11 cellular contexts compared by ENCODE assay signal in the genomic region with DNA sequence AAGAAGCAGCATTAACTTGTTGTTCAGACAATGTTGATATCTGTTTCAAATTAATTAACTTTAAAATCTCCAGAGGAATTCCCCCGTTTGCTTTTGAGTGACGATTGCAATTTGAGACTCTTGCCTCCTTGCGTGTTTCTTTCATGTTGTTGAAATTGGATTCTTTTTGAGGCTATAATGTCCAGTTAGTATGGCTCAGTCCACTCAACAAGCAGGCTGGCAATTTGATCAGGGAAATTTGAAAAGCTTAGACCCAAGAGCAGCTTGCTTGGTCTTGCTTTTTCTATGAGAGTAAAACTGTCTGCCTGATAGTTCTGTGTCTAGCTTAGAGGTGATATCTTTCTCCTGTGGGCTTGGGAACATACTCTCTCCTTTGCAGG. TPM values are rescaled to one million over a fixed set of nuclear protein-coding genes. Genes with fewer than 3 reads are reported as not detected.
DNase-seq lines count a peak whose midpoint lies in the region; ATAC-seq and TF ChIP-seq lines count a peak whose summit lies in the region.
"Had no signal": no experiment of that assay in that cellular context is flagged by ENCODE, and none has a peak within 500 bp of the region (broad histone marks: within the 10 kb centered on the region; RNA-seq: fewer than 3 reads in every experiment).

No MANE protein-coding gene starts in this region.

- H3K4me1 Mint-ChIP-seq in activated naive CD4-positive, alpha-beta T cell treated with anti-CD3 and anti-CD28 coated beads, Interleukin-2, amount 50 U/mL, for 24 hours = peaks cover 78% of the 10 kb centered on the region
- H3K4me1 Mint-ChIP-seq in T-cell = peaks cover 72 to 83% (median 73%) of the 10 kb centered on the region in 3 donors
- peaks cover 56% of the 10 kb centered on the region for H3K4me1 Mint-ChIP-seq in stimulated activated memory B cell treated with anti-CD40 and anti-IgM and Interleukin-4, amounts not matched to agents 10 μg/mL and 1 μg/mL and 100 μg/mL, for 72 hours

- no peak for ATAC-seq in activated naive CD4-positive, alpha-beta T cell treated with anti-CD3 and anti-CD28 coated beads, Interleukin-2, amount 50 U/mL, for 72 hours
- ATAC-seq in T-cell (replicated peaks in 1 of 4) = no peak
- ATAC-seq in stimulated activated memory B cell treated with anti-CD40 and anti-IgM and Interleukin-4, amounts not matched to agents 10 μg/mL and 1 μg/mL and 100 μg/mL, for 72 hours = no peak
- ATAC-seq in GM18858 (IDR thresholded peaks at IDR 0.05; ENCODE audit: unreplicated experiment) = no peak
- ATAC-seq in upper lobe of left lung (ENCODE audit: low FRiP score in 2 of 2) = no peak

- peaks cover 24% of the 10 kb centered on the region for H3K4me1 ChIP-seq in hepatocyte (ENCODE audit: insufficient read depth)
- peaks cover 33 to 63% (median 40%) of the 10 kb centered on the region in 4 donors for H3K4me1 ChIP-seq in upper lobe of left lung

- DNase-seq in activated naive CD4-positive, alpha-beta T cell treated with anti-CD3 and anti-CD28 coated beads, Interleukin-2, amount 50 U/mL, for 72 hours (ENCODE audit: low spot score in 2 of 2) = no peak
- DNase-seq in T-cell (no peak), hepatocyte (ENCODE audit: low spot score) (no peak), upper lobe of left lung (no peak)
- DNase-seq in stimulated activated CD4-positive, alpha-beta T cell treated with anti-CD3 and anti-CD28 coated beads, Interleukin-4, amount 100 ng/mL, for 24 hours = no peak
- DNase-seq: NCI-H1930, SW 1271, uterus had no signal

- H3K79me2 ChIP-seq in hepatocyte = peaks cover 64% of the 10 kb centered on the region

- H3K9me3 ChIP-seq in hepatocyte (ENCODE audit: low read depth) (no peaks in the 10 kb centered on the region), upper lobe of left lung (no peaks in the 10 kb centered on the region)
- H3K9me3 ChIP-seq: uterus had no signal

- no peaks in the 10 kb centered on the region for H3K36me3 ChIP-seq in hepatocyte (replicated peaks; ENCODE audit: insufficient read depth, low read depth)
- H3K36me3 ChIP-seq in upper lobe of left lung = peaks cover 0 to 8% (median under 1%) of the 10 kb centered on the region in 4 donors
- H3K36me3 ChIP-seq: uterus had no signal

- H3K27me3 ChIP-seq in hepatocyte (no peaks in the 10 kb centered on the region), upper lobe of left lung (no peaks in the 10 kb centered on the region)
- H3K27me3 ChIP-seq: uterus had no signal

- no peaks in the 10 kb centered on the region for H3K9me3 Mint-ChIP-seq in activated naive CD4-positive, alpha-beta T cell treated with anti-CD3 and anti-CD28 coated beads, Interleukin-2, amount 50 U/mL, for 24 hours
- H3K9me3 Mint-ChIP-seq in activated naive CD4-positive, alpha-beta T cell treated with anti-CD3 and anti-CD28 coated beads, Interleukin-2, amount 50 U/mL, for 72 hours = no peaks in the 10 kb centered on the region
- no peaks in the 10 kb centered on the region for H3K9me3 Mint-ChIP-seq in T-cell
- H3K9me3 Mint-ChIP-seq in stimulated activated memory B cell treated with anti-CD40 and anti-IgM and Interleukin-4, amounts not matched to agents 10 μg/mL and 1 μg/mL and 100 μg/mL, for 72 hours = no peaks in the 10 kb centered on the region

- H3K4me3 ChIP-seq in hepatocyte (no peak overlapping the region), upper lobe of left lung (no peak overlapping the region)
- H3K4me3 ChIP-seq: uterus had no signal

- H3K36me3 Mint-ChIP-seq in activated naive CD4-positive, alpha-beta T cell treated with anti-CD3 and anti-CD28 coated beads, Interleukin-2, amount 50 U/mL, for 24 hours = peaks cover 5% of the 10 kb centered on the region
- H3K36me3 Mint-ChIP-seq in activated naive CD4-positive, alpha-beta T cell treated with anti-CD3 and anti-CD28 coated beads, Interleukin-2, amount 50 U/mL, for 72 hours = peaks cover 36 to 45% of the 10 kb centered on the region in 2 donors
- H3K36me3 Mint-ChIP-seq in T-cell = peaks cover 4% of the 10 kb centered on the region
- H3K36me3 Mint-ChIP-seq in stimulated activated memory B cell treated with anti-CD40 and anti-IgM and Interleukin-4, amounts not matched to agents 10 μg/mL and 1 μg/mL and 100 μg/mL, for 72 hours = peaks cover 4% of the 10 kb centered on the region

- CTCF ChIA-PET in T-cell (lab: Charles Lee) = no interaction called here

- WGBS in hepatocyte (ENCODE audit: low lambda C conversion rate, missing lambda C conversion rate) = 31% methylated on average over 3 of the region's 3 CpGs
- WGBS in upper lobe of left lung, 2 donors = 62 to 77% methylated on average over 3 of the region's 3 CpGs

- H3K4me2 ChIP-seq in hepatocyte = peak overlapping the region; percentile 94

- H3K9me2 ChIP-seq in hepatocyte (replicated peaks; ENCODE audit: insufficient read depth) = no peaks in the 10 kb centered on the region

- no peak overlapping the region for H3K27ac Mint-ChIP-seq in activated naive CD4-positive, alpha-beta T cell treated with anti-CD3 and anti-CD28 coated beads, Interleukin-2, amount 50 U/mL, for 24 hours
- peak overlapping the region in 1 of 2 donors; percentile 93 for H3K27ac Mint-ChIP-seq in activated naive CD4-positive, alpha-beta T cell treated with anti-CD3 and anti-CD28 coated beads, Interleukin-2, amount 50 U/mL, for 72 hours
- peak overlapping the region; percentile 71 to 87 for H3K27ac Mint-ChIP-seq in T-cell
- H3K27ac Mint-ChIP-seq in stimulated activated memory B cell treated with anti-CD40 and anti-IgM and Interleukin-4, amounts not matched to agents 10 μg/mL and 1 μg/mL and 100 μg/mL, for 72 hours = peak overlapping the region; percentile 81

- H3K4me3 Mint-ChIP-seq in activated naive CD4-positive, alpha-beta T cell treated with anti-CD3 and anti-CD28 coated beads, Interleukin-2, amount 50 U/mL, for 24 hours = peak overlapping the region; percentile 98
- H3K4me3 Mint-ChIP-seq in T-cell = peak overlapping the region; percentile 60 to 95 (median 85)
- peak overlapping the region; percentile 47 for H3K4me3 Mint-ChIP-seq in stimulated activated memory B cell treated with anti-CD40 and anti-IgM and Interleukin-4, amounts not matched to agents 10 μg/mL and 1 μg/mL and 100 μg/mL, for 72 hours

- POLR2A ChIA-PET in T-cell (lab: Charles Lee) = no interaction called here

- H4K20me1 ChIP-seq in hepatocyte (ENCODE audit: insufficient read depth, poor library complexity, severe bottlenecking) = peaks cover 47% of the 10 kb centered on the region

- no peaks in the 10 kb centered on the region for H3K27me3 Mint-ChIP-seq in activated naive CD4-positive, alpha-beta T cell treated with anti-CD3 and anti-CD28 coated beads, Interleukin-2, amount 50 U/mL, for 24 hours
- H3K27me3 Mint-ChIP-seq in T-cell = no peaks in the 10 kb centered on the region
- H3K27me3 Mint-ChIP-seq in stimulated activated memory B cell treated with anti-CD40 and anti-IgM and Interleukin-4, amounts not matched to agents 10 μg/mL and 1 μg/mL and 100 μg/mL, for 72 hours = no peaks in the 10 kb centered on the region

- H2AFZ ChIP-seq in hepatocyte = no peak overlapping the region

- TF ChIP-seq EP300 in upper lobe of left lung (IDR thresholded peaks at IDR 0.05) = no peak

- TF ChIP-seq POLR2A in upper lobe of left lung (IDR thresholded peaks at IDR 0.05) = no peak

- TF ChIP-seq CTCF in hepatocyte (IDR thresholded peaks at IDR 0.05; ENCODE audit: poor library complexity) (no peak), upper lobe of left lung (IDR thresholded peaks at IDR 0.05) (no peak)

- H3K27ac ChIP-seq in hepatocyte = no peak overlapping the region
- no peak overlapping the region for H3K27ac ChIP-seq in upper lobe of left lung
- H3K27ac ChIP-seq: uterus had no signal

RNA-seq across cellular contexts. Expression of a gene that starts 2.0 kb away (rescaled TPM):
- total RNA-seq in activated naive CD4-positive, alpha-beta T cell treated with anti-CD3 and anti-CD28 coated beads, Interleukin-2, amount 50 U/mL, for 72 hours = 10 to 100 TPM; 25.7 to 37.7 TPM
- total RNA-seq in T-cell = 10 to 100 TPM; 36.2 to 48.7 (median 42.9) TPM
- total RNA-seq in hepatocyte = 13.2 and 19.7 TPM in 2 replicates
- polyA plus RNA-seq in hepatocyte = 15.7 and 19.8 TPM in 2 replicates
- 10 to 100 TPM; 11.0 to 36.7 (median 14.6) TPM for total RNA-seq in upper lobe of left lung

Comparison
In these comparisons a context has a peak if more than half of its experiments do, and no peak if none do; other contexts are left out.
1. H3K4me3 Mint-ChIP-seq: peak in every context shown above with its lines; median percentile 98 in activated naive CD4-positive, alpha-beta T cell treated with anti-CD3 and anti-CD28 coated beads, Interleukin-2, amount 50 U/mL, for 24 hours; 85 in T-cell; 47 in stimulated activated memory B cell treated with anti-CD40 and anti-IgM and Interleukin-4, amounts not matched to agents 10 μg/mL and 1 μg/mL and 100 μg/mL, for 72 hours.